22 cellular contexts compared by ENCODE assay signal in genomic region chr6:150175611-150176151, GRCh38. TPM values are rescaled to one million over a fixed set of nuclear protein-coding genes. Genes with fewer than 3 reads are reported as not detected.
A peak's percentile ranks its signal among the peaks of the same experiment; 100 is the strongest.
DNase-seq lines count a peak whose midpoint lies in the region; ATAC-seq, FAIRE-seq and TF ChIP-seq lines count a peak whose summit lies in the region.
"Had no signal": no experiment of that assay in that cellular context is flagged by ENCODE, and none has a peak within 500 bp of the region (broad histone marks: within the 10 kb centered on the region; RNA-seq: fewer than 3 reads in every experiment).

No MANE protein-coding gene starts in this region.

- no peak for FAIRE-seq in urothelium cell line (lab: Jason Lieb, UNC)
- FAIRE-seq: bronchial epithelial cell, H1 had no signal

- no peaks in the 10 kb centered on the region for H4K20me1 ChIP-seq in OCI-LY3 (ENCODE audit: insufficient read depth, low read length)

- no peak for TF ChIP-seq POLR2A in esophagus squamous epithelium (IDR thresholded peaks at IDR 0.05)

- no peaks in the 10 kb centered on the region; the same call in 1 of the 2 replicates for H3K79me2 ChIP-seq in OCI-LY3 (ENCODE audit: low read length)

- ATAC-seq in GM19023 (IDR thresholded peaks at IDR 0.05; ENCODE audit: unreplicated experiment) = no peak

- intact Hi-C loops in esophagus squamous epithelium (cut with DNase I) = no loop called here

- no peaks in the 10 kb centered on the region for H3K9me3 ChIP-seq in OCI-LY3 (ENCODE audit: insufficient read depth, low read length)
- no peaks in the 10 kb centered on the region for H3K9me3 ChIP-seq in esophagus squamous epithelium
- H3K9me3 ChIP-seq: esophagus muscularis mucosa, thyroid gland had no signal

- no peaks in the 10 kb centered on the region for H3K27me3 ChIP-seq in OCI-LY3 (ENCODE audit: low read depth, low read length)
- no peaks in the 10 kb centered on the region for H3K27me3 ChIP-seq in esophagus squamous epithelium
- H3K27me3 ChIP-seq: esophagus muscularis mucosa, thyroid gland had no signal

- TF ChIP-seq CTCF in OCI-LY3 (IDR thresholded peaks at IDR 0.05; ENCODE audit: low read depth, low read length) (no peak), esophagus squamous epithelium (IDR thresholded peaks at IDR 0.05) (no peak)

- H3K27ac ChIP-seq in OCI-LY3 (ENCODE audit: low read length) (no peak overlapping the region), esophagus squamous epithelium (peak overlapping the region; percentile 42 to 81 (median 68))
- H3K27ac ChIP-seq: esophagus muscularis mucosa, SK-N-MC had no signal

- H3K36me3 ChIP-seq in OCI-LY3 (replicated peaks; ENCODE audit: low read depth, low read length) (no peaks in the 10 kb centered on the region), esophagus squamous epithelium (no peaks in the 10 kb centered on the region)
- H3K36me3 ChIP-seq: esophagus muscularis mucosa, thyroid gland had no signal

- H3K4me2 ChIP-seq in OCI-LY3 (ENCODE audit: low read length) = 0 out of 2 replicates have a peak overlapping the region, but pooled peaks have one; percentile 8

- peak; percentile 58 for DNase-seq in NCI-H187 treated with DMSO at 0.1 percent for 48 hours (lab: John Stamatoyannopoulos, UW)
- DNase-seq in esophagus squamous epithelium (lab: John Stamatoyannopoulos, UW) = no peak
- DNase-seq in myocyte (ENCODE audit: low read depth) = peak; percentile 17
- no peak for DNase-seq in GM19240 (ENCODE audit: insufficient read length, low spot score)
- DNase-seq in urothelium cell line (ENCODE audit: low spot score) = no peak
- no peak for DNase-seq in cerebellar nuclear complex (lab: John Stamatoyannopoulos, UW)
- DNase-seq: activated CD4-positive, alpha-beta T cell treated with anti-CD3 and anti-CD28 coated beads, Interleukin-2, amount 50 U/mL, for 4 hours; activated effector memory CD4-positive, alpha-beta T cell treated with Interleukin-2 at 50 U/mL for 16 hours; CD4-positive, alpha-beta T cell; IMR-90; NCI-H1436; nephron progenitor cell; stimulated activated naive CD4-positive, alpha-beta T cell treated with Interleukin-2 at 50 U/mL for 16 hours; T-helper 2 cell had no signal

- H3K9ac ChIP-seq in OCI-LY3 (ENCODE audit: low read length) = no peak overlapping the region

- WGBS in esophagus squamous epithelium, 2 donors = 83 to 91% methylated on average over 4 of the region's 4 CpGs

- H2AFZ ChIP-seq in OCI-LY3 (ENCODE audit: low read depth, low read length) = no peak overlapping the region

- no peak overlapping the region for H3K4me3 ChIP-seq in OCI-LY3 (ENCODE audit: low read length)
- H3K4me3 ChIP-seq in esophagus squamous epithelium = no peak overlapping the region
- H3K4me3 ChIP-seq: esophagus muscularis mucosa, SK-N-MC, thyroid gland had no signal

- H3K4me1 ChIP-seq in OCI-LY3 (ENCODE audit: low read length) (peaks cover 27% of the 10 kb centered on the region), esophagus squamous epithelium (peaks cover 0 to 27% (median 0%) of the 10 kb centered on the region in 3 donors)

RNA-seq across cellular contexts. Expression of gene PPP1R14C, which starts 32.8 kb away (rescaled TPM):
- total RNA-seq in esophagus squamous epithelium = 10 to 100 TPM in 3 of 4 donors, 1 to 10 TPM in 1; 9.3 to 27.8 (median 21.3) TPM
- total RNA-seq in myocyte = not detected in 2 replicates
- not detected for polyA plus RNA-seq in myocyte (2012)
- total RNA-seq: CD4-positive, alpha-beta T cell; IMR-90; M059J had no signal
- polyA plus RNA-seq: IMR-90 had no signal

Comparison
In these comparisons a context has a peak if more than half of its experiments do, and no peak if none do; other contexts are left out.
1. DNase-seq: peak in NCI-H187 treated with DMSO at 0.1 percent for 48 hours (single experiment) and myocyte (single experiment); none in esophagus squamous epithelium (single experiment), GM19240 (single experiment), urothelium cell line (single experiment) and cerebellar nuclear complex (0 of 2).
2. RNA of gene PPP1R14C, which starts 32.8 kb away (total RNA-seq): 9.3 to 27.8 TPM in esophagus squamous epithelium; not detected in myocyte; every median in the first group is over 10 times any median in the second.